23 cellular contexts compared by ENCODE assay signal in the genomic region with DNA sequence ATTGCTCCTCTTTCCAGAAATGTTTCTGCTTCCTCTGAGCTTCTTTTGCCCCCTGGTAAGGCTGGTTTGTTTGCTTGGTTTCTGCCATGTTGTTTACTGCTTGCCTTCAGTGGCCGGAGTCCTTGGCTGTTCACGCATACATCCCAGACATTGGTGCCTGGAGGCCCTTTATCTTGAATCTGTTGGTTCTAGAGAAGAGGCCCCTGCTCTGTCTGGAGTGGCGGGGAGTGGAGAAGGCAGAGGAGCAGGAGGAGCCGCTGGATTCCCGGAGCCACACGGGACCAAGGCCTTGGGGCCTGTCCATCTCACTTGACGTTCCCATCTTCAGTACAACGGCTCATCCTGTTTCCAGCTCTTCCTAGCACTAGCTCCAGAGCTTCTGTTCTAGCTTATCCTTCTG.
"Had no signal": no experiment of that assay in that cellular context is flagged by ENCODE, and none has a peak within 500 bp of the region (broad histone marks: within the 10 kb centered on the region; RNA-seq: fewer than 3 reads in every experiment).

No MANE protein-coding gene starts in this region.

- H3K4me3 ChIP-seq: neural progenitor cell, pancreas, prostate gland, right lobe of liver, sigmoid colon, stomach, thoracic aorta, thyroid gland, tibial nerve, upper lobe of left lung had no signal

- H3K9me3 ChIP-seq: pancreas, prostate gland, right lobe of liver, sigmoid colon, stomach, thoracic aorta, thyroid gland, tibial nerve, upper lobe of left lung had no signal

- H3K4me2 ChIP-seq: neural progenitor cell had no signal

- DNase-seq: naive thymus-derived CD4-positive, alpha-beta T cell; natural killer cell; occipital lobe; pancreas; right cardiac atrium; right lobe of liver; sigmoid colon; small intestine; stimulated activated CD4-positive, alpha-beta T cell treated with anti-CD3 and anti-CD28 coated beads, Interleukin-15, amount 100 ng/mL, for 24 hours; stimulated activated CD4-positive, alpha-beta T cell treated with anti-CD3 and anti-CD28 coated beads, Interleukin-2, amount 100 ng/mL, for 24 hours; stimulated activated CD4-positive, alpha-beta T cell treated with anti-CD3 and anti-CD28 coated beads, Interleukin-2, amount 100 ng/mL, for 48 hours; stimulated activated CD4-positive, alpha-beta T cell treated with anti-CD3 and anti-CD28 coated beads, Interleukin-4, amount 100 ng/mL, for 24 hours; stimulated activated naive B cell treated with anti-CD40 and anti-IgM and Interleukin-4, amounts not matched to agents 10 μg/mL and 1 μg/mL and 100 μg/mL, for 72 hours; stimulated activated naive CD4-positive, alpha-beta T cell treated with Interleukin-2 at 50 U/mL for 16 hours; stomach; thyroid gland; trophoblast cell; upper lobe of left lung had no signal

- ATAC-seq: naive thymus-derived CD4-positive, alpha-beta T cell; natural killer cell; pancreas; right cardiac atrium; right lobe of liver; stimulated activated effector memory CD8-positive, alpha-beta T cell treated with anti-CD3 and anti-CD28 coated beads, Interleukin-12 subunit alpha, Interleukin-12 subunit beta, amount 100 ng/mL, for 72 hours; stimulated activated naive B cell treated with anti-CD40 and anti-IgM and Interleukin-4, amounts not matched to agents 10 μg/mL and 1 μg/mL and 100 μg/mL, for 72 hours had no signal

- H3K27ac ChIP-seq: neural progenitor cell, pancreas, prostate gland, right lobe of liver, sigmoid colon, stomach, thyroid gland, tibial nerve, upper lobe of left lung had no signal

- H2AFZ ChIP-seq: neural progenitor cell had no signal

- H3K27me3 ChIP-seq: neural progenitor cell, pancreas, right lobe of liver, sigmoid colon, thyroid gland, tibial nerve, upper lobe of left lung had no signal

- H3K36me3 ChIP-seq: neural progenitor cell, pancreas, prostate gland, right lobe of liver, sigmoid colon, stomach, thoracic aorta, thyroid gland, tibial nerve, upper lobe of left lung had no signal

- H3K4me1 ChIP-seq: pancreas, right lobe of liver had no signal
